In genomic region chr2:96321230-96322103, GRCh38 we compare ENCODE assay signal across 8 cellular contexts. TPM values are rescaled to one million over a fixed set of nuclear protein-coding genes. Genes with fewer than 3 reads are reported as not detected.
DNase-seq lines count a peak whose midpoint lies in the region; ATAC-seq and TF ChIP-seq lines count a peak whose summit lies in the region.

No MANE protein-coding gene starts in this region.

- peaks cover 16% of the 10 kb centered on the region for H3K4me1 ChIP-seq in mucosa of descending colon (ENCODE audit: low read depth)

- H3K27me3 ChIP-seq in dorsolateral prefrontal cortex = peaks cover 0 to 61% (median 10%) of the 10 kb centered on the region in 45 donors

- H3K36me3 ChIP-seq in mucosa of descending colon (ENCODE audit: low read depth) = no peaks in the 10 kb centered on the region

- intact Hi-C loops in dorsolateral prefrontal cortex (cut with DNase I) = loop anchor here in 1 of 2 donors (10.0 kb wide), 1 partner anchor 183 kb away; the partner anchor contains the start of gene NEURL3
- intact Hi-C loops in mucosa of descending colon (cut with DNase I, micrococcal nuclease) = no loop called here

- DNase-seq in NCI-H1417 (lab: John Stamatoyannopoulos, UW) = peak; percentile 37 to 78 (median 76)
- DNase-seq in NCI-H1417 treated with DMSO at 0.1 percent for 48 hours (lab: John Stamatoyannopoulos, UW) = no peak
- DNase-seq in NCI-H146 treated with DMSO at 0.1 percent for 48 hours (lab: John Stamatoyannopoulos, UW; ENCODE audit: unreplicated experiment) = peak; percentile 82
- DNase-seq in activated CD4-positive, alpha-beta T cell treated with anti-CD3 and anti-CD28 coated beads for 1 hour = peak; percentile 50
- peak in 4 of 10 donors; percentile 36 to 65 (median 56) for DNase-seq in dorsolateral prefrontal cortex
- peak; percentile 55 to 89 (median 77) for DNase-seq in mucosa of descending colon
- DNase-seq in stimulated activated CD8-positive, alpha-beta memory T cell treated with anti-CD3 and anti-CD28 coated beads, Interleukin-7, amount 100 ng/mL, for 24 hours (ENCODE audit: low read depth) = peak; percentile 64

- ATAC-seq in HG02623 (IDR thresholded peaks at IDR 0.05; ENCODE audit: unreplicated experiment) = peak; percentile 52
- ATAC-seq in mucosa of descending colon = peak; percentile 72

- no peak for TF ChIP-seq CTCF in dorsolateral prefrontal cortex (IDR thresholded peaks at IDR 0.05 in 54 of 56, conservative IDR thresholded peaks at IDR 0.05 in 2 of 56; ENCODE audit: low read depth in 1 of 56, partially characterized antibody in 56 of 56)
- TF ChIP-seq CTCF in mucosa of descending colon (IDR thresholded peaks at IDR 0.05) = no peak

- H3K9me3 ChIP-seq in mucosa of descending colon = no peaks in the 10 kb centered on the region

- peak overlapping the region; percentile 39 to 89 (median 67) for H3K4me3 ChIP-seq in dorsolateral prefrontal cortex
- peak overlapping the region; percentile 22 for H3K4me3 ChIP-seq in mucosa of descending colon

- peak overlapping the region in 39 of 59 donors; percentile 1 to 84 (median 36) for H3K27ac ChIP-seq in dorsolateral prefrontal cortex

RNA-seq across cellular contexts. Expression of gene ITPRIPL1, which starts 3.6 kb away (rescaled TPM):
- 1 to 10 TPM in 111 of 120 experiments, under 1 TPM in 9; 0.54 to 6.2 (median 1.9) TPM for total RNA-seq in dorsolateral prefrontal cortex
- total RNA-seq in mucosa of descending colon = 1 to 10 TPM in 2 of 3 donors, under 1 TPM in 1; 0.43 to 1.4 (median 1.3) TPM

RNA-seq across cellular contexts. Expression of gene NCAPH, which starts 14.1 kb away (rescaled TPM):
- total RNA-seq in dorsolateral prefrontal cortex (1 to 10 TPM in 57 of 120 experiments, under 1 TPM in 55, not detected in 8; 0.19 to 3.2 (median 1.0) TPM), mucosa of descending colon (10 to 100 TPM in 1 of 3 donors, 1 to 10 TPM in 2; 2.8 to 13.4 (median 4.6) TPM)

RNA-seq across cellular contexts. Expression of gene SNRNP200, which starts 16.1 kb away (rescaled TPM):
- 100 to 1,000 TPM in 18 of 120 experiments, 10 to 100 TPM in 102; 76.1 to 117 (median 91.0) TPM for total RNA-seq in dorsolateral prefrontal cortex
- total RNA-seq in mucosa of descending colon = 100 to 1,000 TPM in 2 of 3 donors, 10 to 100 TPM in 1; 95.8 to 113 (median 106) TPM

RNA-seq across cellular contexts. Expression of gene CIAO1, which starts 55.4 kb away (rescaled TPM):
- 100 to 1,000 TPM in 47 of 120 experiments, 10 to 100 TPM in 73; 71.3 to 116 (median 96.1) TPM for total RNA-seq in dorsolateral prefrontal cortex
- total RNA-seq in mucosa of descending colon = 10 to 100 TPM; 57.5 to 67.1 (median 60.6) TPM

RNA-seq across cellular contexts. Expression of gene TMEM127, which starts 55.7 kb away (rescaled TPM):
- total RNA-seq in dorsolateral prefrontal cortex = 10 to 100 TPM; 33.5 to 77.9 (median 59.2) TPM
- total RNA-seq in mucosa of descending colon = 100 to 1,000 TPM in 1 of 3 donors, 10 to 100 TPM in 2; 82.3 to 136 (median 87.9) TPM
